ENCODE assay signal across 26 cellular contexts in genomic region chr22:23122992-23123803, GRCh38. TPM values are rescaled to one million over a fixed set of nuclear protein-coding genes. Genes with fewer than 3 reads are reported as not detected.
DNase-seq lines count a peak whose midpoint lies in the region; ATAC-seq and TF ChIP-seq lines count a peak whose summit lies in the region.
"Had no signal": no experiment of that assay in that cellular context is flagged by ENCODE, and none has a peak within 500 bp of the region (broad histone marks: within the 10 kb centered on the region; RNA-seq: fewer than 3 reads in every experiment).

No MANE protein-coding gene starts in this region.

- intact Hi-C loops in Panc1 (cut with micrococcal nuclease; ENCODE audit: unreplicated experiment), result no loop called here

- DNase-seq in activated naive CD8-positive, alpha-beta T cell treated with anti-CD3 and anti-CD28 coated beads, Interleukin-2, amount 50 U/mL, for 24 hours, result no peak
- no peak for DNase-seq in Panc1 (ENCODE audit: low read depth, low spot score)
- DNase-seq in glutamatergic neuron, result no peak
- DNase-seq in substantia nigra (lab: John Stamatoyannopoulos, UW), result no peak
- DNase-seq in GM23338 (ENCODE audit: low spot score), result no peak
- DNase-seq: AML-193; DMS53; EL; GF-D8; H9; KBM-7; MM.1S; NCI-H1048; NCI-H1417 treated with DMSO at 0.1 percent for 48 hours; NCI-H2029; NCI-H2227 treated with DMSO at 0.1 percent for 48 hours; NCI-H510A; NCI-H774; NK-92 treated with Interleukin-12 subunit alpha and Interleukin-12 subunit beta, amount 100 ng/mL, for 24 hours had no signal

- H3K36me3 ChIP-seq in Panc1 (ENCODE audit: control insufficient read depth, insufficient read depth, low read length), result no peaks in the 10 kb centered on the region
- H3K36me3 ChIP-seq in GM23338 (ENCODE audit: insufficient read depth), result no peaks in the 10 kb centered on the region

- no peaks in the 10 kb centered on the region for H3F3A ChIP-seq in GM23338 (replicated peaks; ENCODE audit: low read depth)

- ATAC-seq in activated naive CD8-positive, alpha-beta T cell treated with anti-CD3 and anti-CD28 coated beads, Interleukin-2, amount 50 U/mL, for 24 hours, result no peak
- no peak for ATAC-seq in Panc1
- no peak for ATAC-seq in GM21526 (IDR thresholded peaks at IDR 0.05; ENCODE audit: low FRiP score, unreplicated experiment)
- ATAC-seq in GM18519 (IDR thresholded peaks at IDR 0.05; ENCODE audit: low FRiP score, unreplicated experiment), result no peak
- no peak for ATAC-seq in GM23338
- ATAC-seq: HepG2 had no signal

- no peaks in the 10 kb centered on the region for H3K27me3 Mint-ChIP-seq in activated naive CD8-positive, alpha-beta T cell
- H3K27me3 Mint-ChIP-seq in activated naive CD8-positive, alpha-beta T cell treated with anti-CD3 and anti-CD28 coated beads, Interleukin-2, amount 50 U/mL, for 24 hours, result no peaks in the 10 kb centered on the region
- H3K27me3 Mint-ChIP-seq in glutamatergic neuron (ENCODE audit: unreplicated experiment) (peaks cover 11% of the 10 kb centered on the region), GM23338 (ENCODE audit: insufficient read depth, low read depth, poor library complexity) (peaks cover 16% of the 10 kb centered on the region)

- H3K27me3 ChIP-seq in Panc1 (ENCODE audit: control insufficient read depth, insufficient read depth, low read length) (no peaks in the 10 kb centered on the region), GM23338 (ENCODE audit: insufficient read depth) (no peaks in the 10 kb centered on the region)

- no peak for TF ChIP-seq CTCF in Panc1 (IDR thresholded peaks at IDR 0.05)
- TF ChIP-seq CTCF in glutamatergic neuron (IDR thresholded peaks at IDR 0.05; ENCODE audit: partially characterized antibody, unreplicated experiment), result no peak
- TF ChIP-seq CTCF in GM23338 (conservative IDR thresholded peaks at IDR 0.05; ENCODE audit: low read depth in 2 of 2), result no peak

- no peak overlapping the region for H2AFZ ChIP-seq in GM23338

- H3K9me2 ChIP-seq in GM23338 (ENCODE audit: insufficient read depth), result no peaks in the 10 kb centered on the region

- no peaks in the 10 kb centered on the region for H3K9me3 Mint-ChIP-seq in activated naive CD8-positive, alpha-beta T cell (ENCODE audit: low read depth)
- H3K9me3 Mint-ChIP-seq in activated naive CD8-positive, alpha-beta T cell treated with anti-CD3 and anti-CD28 coated beads, Interleukin-2, amount 50 U/mL, for 24 hours, result no peaks in the 10 kb centered on the region
- H3K9me3 Mint-ChIP-seq in glutamatergic neuron (ENCODE audit: unreplicated experiment) (peaks cover 11% of the 10 kb centered on the region), GM23338 (no peaks in the 10 kb centered on the region)
- H3K9me3 Mint-ChIP-seq: H9 had no signal

- BruUV-seq in Panc1 (replicated peaks; lab: Mats Ljungman, UMichigan), result TSS peak; percentile 67

- CTCF ChIA-PET in Panc1 (lab: Charles Lee), result no interaction called here

- H3K9me3 ChIP-seq in Panc1 (ENCODE audit: control insufficient read depth, insufficient read depth, low read depth, low read length), result no peaks in the 10 kb centered on the region

- H4K20me1 ChIP-seq in GM23338 (replicated peaks; ENCODE audit: insufficient read depth), result no peaks in the 10 kb centered on the region

- H3K4me1 Mint-ChIP-seq in activated naive CD8-positive, alpha-beta T cell (ENCODE audit: low read depth), result peaks cover 12% of the 10 kb centered on the region
- H3K4me1 Mint-ChIP-seq in activated naive CD8-positive, alpha-beta T cell treated with anti-CD3 and anti-CD28 coated beads, Interleukin-2, amount 50 U/mL, for 24 hours, result peaks cover 11% of the 10 kb centered on the region
- H3K4me1 Mint-ChIP-seq in glutamatergic neuron (ENCODE audit: low read depth, unreplicated experiment) (peaks cover 11% of the 10 kb centered on the region), GM23338 (peaks cover under 1% of the 10 kb centered on the region; the same call in 2 of the 3 replicates)

- POLR2A ChIA-PET in Panc1 (lab: Charles Lee), result no interaction called here

- no peak overlapping the region for H3K4me3 Mint-ChIP-seq in activated naive CD8-positive, alpha-beta T cell
- H3K4me3 Mint-ChIP-seq in activated naive CD8-positive, alpha-beta T cell treated with anti-CD3 and anti-CD28 coated beads, Interleukin-2, amount 50 U/mL, for 24 hours, result no peak overlapping the region
- peak overlapping the region; percentile 58 for H3K4me3 Mint-ChIP-seq in glutamatergic neuron (ENCODE audit: unreplicated experiment)
- no peak overlapping the region for H3K4me3 Mint-ChIP-seq in GM23338
- H3K4me3 Mint-ChIP-seq: H9 had no signal

- peaks cover 4% of the 10 kb centered on the region for H3K36me3 Mint-ChIP-seq in activated naive CD8-positive, alpha-beta T cell
- no peaks in the 10 kb centered on the region for H3K36me3 Mint-ChIP-seq in activated naive CD8-positive, alpha-beta T cell treated with anti-CD3 and anti-CD28 coated beads, Interleukin-2, amount 50 U/mL, for 24 hours (ENCODE audit: low read depth)
- H3K36me3 Mint-ChIP-seq in glutamatergic neuron (ENCODE audit: unreplicated experiment), result peaks cover 5% of the 10 kb centered on the region
- no peaks in the 10 kb centered on the region for H3K36me3 Mint-ChIP-seq in GM23338 (ENCODE audit: low read depth)

- H3K79me2 ChIP-seq in GM23338 (replicated peaks; ENCODE audit: insufficient read depth), result no peaks in the 10 kb centered on the region

- no peaks in the 10 kb centered on the region for H3K4me1 ChIP-seq in Panc1 (ENCODE audit: control insufficient read depth, insufficient read depth, low read length)
- H3K4me1 ChIP-seq in GM23338 (ENCODE audit: insufficient read depth), result no peaks in the 10 kb centered on the region

- in situ Hi-C loops in Panc1 (cut with HindIII; ENCODE audit: low pct_unique_long_range_greater_than_20kb, low sequenced_read_pairs), result no loop called here

- H3K4me3 ChIP-seq in Panc1 (ENCODE audit: low read depth in 2 of 2, low read length in 2 of 2) (no peak overlapping the region), GM23338 (no peak overlapping the region)

- H3K4me2 ChIP-seq in GM23338, result no peak overlapping the region

- no peak overlapping the region for H3K27ac ChIP-seq in Panc1 (ENCODE audit: low read length)
- peak overlapping the region; percentile 100 for H3K27ac ChIP-seq in substantia nigra (ENCODE audit: low read depth, low read length, poor library complexity, severe bottlenecking)
- no peak overlapping the region for H3K27ac ChIP-seq in GM23338 (ENCODE audit: low read depth)
- H3K27ac ChIP-seq: HL-60 had no signal

- peak overlapping the region; percentile 5 for H3K27ac Mint-ChIP-seq in activated naive CD8-positive, alpha-beta T cell
- H3K27ac Mint-ChIP-seq in activated naive CD8-positive, alpha-beta T cell treated with anti-CD3 and anti-CD28 coated beads, Interleukin-2, amount 50 U/mL, for 24 hours, result no peak overlapping the region
- peak overlapping the region; percentile 49 for H3K27ac Mint-ChIP-seq in glutamatergic neuron (ENCODE audit: unreplicated experiment)
- H3K27ac Mint-ChIP-seq in GM23338, result no peak overlapping the region
- H3K27ac Mint-ChIP-seq: H9 had no signal

TF ChIP-seq in GM23338, 12 proteins besides CTCF, POLR2A, EP300 and RAD21 (continues in another document):
- TF ChIP-seq JUNB (IDR thresholded peaks at IDR 0.05; ENCODE audit: unreplicated experiment) (no peak), ZNF331 (CRISPR knock-in tag; IDR thresholded peaks at IDR 0.05; ENCODE audit: low read depth) (no peak), POLR2AphosphoS5 (IDR thresholded peaks at IDR 0.05; ENCODE audit: low read depth) (no peak), EZH2 (IDR thresholded peaks at IDR 0.05; ENCODE audit: low read depth, unreplicated experiment) (no peak)

RNA-seq across cellular contexts. Expression of gene RSPH14, which starts 18.6 kb away (rescaled TPM):
- total RNA-seq in Panc1 (2021; ENCODE audit: unreplicated experiment) (0.57 TPM), glutamatergic neuron (ENCODE audit: unreplicated experiment) (1.7 TPM)
- 0.47 TPM for polyA plus RNA-seq in Panc1 (2012; ENCODE audit: insufficient read length)
- not detected in 2 replicates for total RNA-seq in GM23338 (2014; rRNA removed; shearing (Covaris generic))
- 1.8 and 2.5 TPM in 2 replicates for polyA plus RNA-seq in GM23338 (2016; fragmentation: Nextera tagmentation; extraction: Ambion mirVana)
- total RNA-seq: A172, H9, HT-29 had no signal

RNA-seq across cellular contexts. Expression of gene RAB36, which starts 22.1 kb away (rescaled TPM):
- total RNA-seq in Panc1 (2021; ENCODE audit: unreplicated experiment) (4.1 TPM), glutamatergic neuron (ENCODE audit: unreplicated experiment) (2.0 TPM)
- polyA plus RNA-seq in Panc1 (2012; ENCODE audit: insufficient read length), result 3.5 TPM
- 0.58 and 1.2 TPM in 2 replicates for total RNA-seq in GM23338 (2014; rRNA removed; shearing (Covaris generic))
- 0.43 and 0.58 TPM in 2 replicates for polyA plus RNA-seq in GM23338 (2016; fragmentation: Nextera tagmentation; extraction: Ambion mirVana)

RNA-seq across cellular contexts. Expression of gene GNAZ, which starts 52.9 kb away (rescaled TPM):
- total RNA-seq in Panc1 (2021; ENCODE audit: unreplicated experiment) (11.9 TPM), glutamatergic neuron (ENCODE audit: unreplicated experiment) (82.5 TPM)
- 11.3 TPM for polyA plus RNA-seq in Panc1 (2012; ENCODE audit: insufficient read length)
- total RNA-seq in GM23338 (2014; rRNA removed; shearing (Covaris generic)), result 9.9 and 11.1 TPM in 2 replicates
- 2.9 TPM in 2 replicates for polyA plus RNA-seq in GM23338 (2016; fragmentation: Nextera tagmentation; extraction: Ambion mirVana)

RNA-seq across cellular contexts. Expression of gene BCR, which starts 57.1 kb away (rescaled TPM):
- total RNA-seq in Panc1 (2021; ENCODE audit: unreplicated experiment) (32.1 TPM), glutamatergic neuron (ENCODE audit: unreplicated experiment) (268 TPM)
- 52.2 TPM for polyA plus RNA-seq in Panc1 (2012; ENCODE audit: insufficient read length)
- total RNA-seq in GM23338 (2014; rRNA removed; shearing (Covaris generic)), result 101 and 121 TPM in 2 replicates
- polyA plus RNA-seq in GM23338 (2016; fragmentation: Nextera tagmentation; extraction: Ambion mirVana), result 15.6 and 17.7 TPM in 2 replicates

Comparison
In these comparisons a context has a peak if more than half of its experiments do, and no peak if none do; other contexts are left out.
1. H3K27ac Mint-ChIP-seq: peak in activated naive CD8-positive, alpha-beta T cell (single experiment) and glutamatergic neuron (single experiment); none in activated naive CD8-positive, alpha-beta T cell treated with anti-CD3 and anti-CD28 coated beads, Interleukin-2, amount 50 U/mL, for 24 hours (single experiment) and GM23338 (single experiment).